11 cellular contexts compared by ENCODE assay signal in genomic region chr12:96335270-96335669, GRCh38.
DNase-seq lines count a peak whose midpoint lies in the region; ATAC-seq lines count a peak whose summit lies in the region.
"Had no signal": no experiment of that assay in that cellular context is flagged by ENCODE, and none has a peak within 500 bp of the region (broad histone marks: within the 10 kb centered on the region; RNA-seq: fewer than 3 reads in every experiment).

No MANE protein-coding gene starts in this region.

- H3K4me1 ChIP-seq in naive thymus-derived CD4-positive, alpha-beta T cell (ENCODE audit: control insufficient read depth in 2 of 2, insufficient read depth in 2 of 2, low read length in 2 of 2): peaks cover 7% of the 10 kb centered on the region in 2 donors
- H3K4me1 ChIP-seq: A549 had no signal

- no peaks in the 10 kb centered on the region for H3K27me3 Mint-ChIP-seq in activated CD4-positive, alpha-beta T cell treated with anti-CD3 and anti-CD28 coated beads, Interleukin-2, amount 10 ng/mL, durations not matched to agents 24 days and 14 days
- no peaks in the 10 kb centered on the region for H3K27me3 Mint-ChIP-seq in naive thymus-derived CD4-positive, alpha-beta T cell

- intact Hi-C loops in activated CD4-positive, alpha-beta T cell treated with anti-CD3 and anti-CD28 coated beads, Interleukin-2, amount 10 ng/mL, durations not matched to agents 24 days and 14 days (cut with micrococcal nuclease): loop anchor here (1.0 to 5.0 kb wide), 3 partner anchors 8 to 152 kb away; partner anchors contain the start of gene CFAP54
- intact Hi-C loops in naive thymus-derived CD4-positive, alpha-beta T cell (cut with micrococcal nuclease): loop anchor here (1.0 to 5.0 kb wide), 3 partner anchors 9 to 42 kb away; no protein-coding TSS in a partner anchor

- peaks cover 15% of the 10 kb centered on the region for H3K9me3 Mint-ChIP-seq in activated CD4-positive, alpha-beta T cell treated with anti-CD3 and anti-CD28 coated beads, Interleukin-2, amount 10 ng/mL, durations not matched to agents 24 days and 14 days
- peaks cover 0 to 25% (median 11%) of the 10 kb centered on the region in 11 donors for H3K9me3 Mint-ChIP-seq in naive thymus-derived CD4-positive, alpha-beta T cell

- H3K4me3 Mint-ChIP-seq in activated CD4-positive, alpha-beta T cell treated with anti-CD3 and anti-CD28 coated beads, Interleukin-2, amount 10 ng/mL, durations not matched to agents 24 days and 14 days: peak overlapping the region; percentile 51
- peak overlapping the region in 9 of 10 donors; percentile 27 to 74 (median 54) for H3K4me3 Mint-ChIP-seq in naive thymus-derived CD4-positive, alpha-beta T cell

- peaks cover 0 to 3% (median 0%) of the 10 kb centered on the region in 3 experiments for H3K9me3 ChIP-seq in naive thymus-derived CD4-positive, alpha-beta T cell (ENCODE audit: control insufficient read depth in 2 of 3, low read length in 3 of 3)

- H3K4me3 ChIP-seq in naive thymus-derived CD4-positive, alpha-beta T cell (ENCODE audit: low read length): no peak overlapping the region
- H3K4me3 ChIP-seq: A549 had no signal

- H3K27ac ChIP-seq in naive thymus-derived CD4-positive, alpha-beta T cell (ENCODE audit: low read depth, low read length): peak overlapping the region; percentile 34
- H3K27ac ChIP-seq: A549, KMS-11 had no signal

- ATAC-seq in GM21825 (IDR thresholded peaks at IDR 0.05; ENCODE audit: unreplicated experiment): peak; percentile 91
- ATAC-seq in HG03469 (IDR thresholded peaks at IDR 0.05; ENCODE audit: unreplicated experiment): peak; percentile 85
- peak; percentile 72 for ATAC-seq in naive thymus-derived CD4-positive, alpha-beta T cell
- ATAC-seq: A549 had no signal

- peaks cover 0 to 4% (median 3%) of the 10 kb centered on the region in 3 experiments for H3K36me3 ChIP-seq in naive thymus-derived CD4-positive, alpha-beta T cell (ENCODE audit: control insufficient read depth in 2 of 3, insufficient read depth in 3 of 3, low read length in 3 of 3)

- H3K36me3 Mint-ChIP-seq in activated CD4-positive, alpha-beta T cell treated with anti-CD3 and anti-CD28 coated beads, Interleukin-2, amount 10 ng/mL, durations not matched to agents 24 days and 14 days (ENCODE audit: low read depth): peaks cover 39% of the 10 kb centered on the region
- H3K36me3 Mint-ChIP-seq in naive thymus-derived CD4-positive, alpha-beta T cell: peaks cover 12 to 37% (median 23%) of the 10 kb centered on the region in 5 donors

- H3K4me1 Mint-ChIP-seq in activated CD4-positive, alpha-beta T cell treated with anti-CD3 and anti-CD28 coated beads, Interleukin-2, amount 10 ng/mL, durations not matched to agents 24 days and 14 days: peaks cover 29% of the 10 kb centered on the region
- peaks cover 21 to 69% (median 60%) of the 10 kb centered on the region in 7 donors for H3K4me1 Mint-ChIP-seq in naive thymus-derived CD4-positive, alpha-beta T cell

- POLR2A ChIA-PET in naive thymus-derived CD4-positive, alpha-beta T cell (lab: Charles Lee): interaction anchor here (1.1 to 5.6 kb wide), 5 partner anchors 9 to 65 kb away, joined by 3 to 25 read pairs (median 4); partner anchors contain the start of gene CDK17

- CTCF ChIA-PET in naive thymus-derived CD4-positive, alpha-beta T cell (lab: Charles Lee): interaction anchor here (0.6 to 4.0 kb wide), 2 partner anchors 42 to 64 kb away, joined by 3 to 14 read pairs; partner anchors contain the start of gene CDK17

- peak overlapping the region; percentile 12 for H3K27ac Mint-ChIP-seq in activated CD4-positive, alpha-beta T cell treated with anti-CD3 and anti-CD28 coated beads, Interleukin-2, amount 10 ng/mL, durations not matched to agents 24 days and 14 days
- H3K27ac Mint-ChIP-seq in naive thymus-derived CD4-positive, alpha-beta T cell: peak overlapping the region; percentile 30 to 87 (median 78)

- DNase-seq in activated CD4-positive, alpha-beta T cell treated with anti-CD3 and anti-CD28 coated beads, Interleukin-2, amount 10 ng/mL, durations not matched to agents 24 days and 14 days: no peak
- no peak for DNase-seq in activated CD4-positive, alpha-beta T cell treated with anti-CD3 and anti-CD28 coated beads for 48 hours
- peak in 6 of 9 donors; percentile 23 to 51 (median 34) for DNase-seq in naive thymus-derived CD4-positive, alpha-beta T cell
- no peak for DNase-seq in mesenteric fat pad (ENCODE audit: low spot score)
- DNase-seq in DMS53 treated with DMSO at 0.1 percent for 48 hours (lab: John Stamatoyannopoulos, UW; ENCODE audit: unreplicated experiment): no peak
- DNase-seq in ecto neural progenitor cell (ENCODE audit: low spot score): no peak
- DNase-seq: stimulated activated CD4-positive, alpha-beta T cell treated with anti-CD3 and anti-CD28 coated beads, Interleukin-15, amount 100 ng/mL, for 24 hours had no signal

- H3K27me3 ChIP-seq in naive thymus-derived CD4-positive, alpha-beta T cell (ENCODE audit: control insufficient read depth in 2 of 2, insufficient read depth in 2 of 2, low read length in 2 of 2): no peaks in the 10 kb centered on the region

Comparison
In these comparisons a context has a peak if more than half of its experiments do, and no peak if none do; other contexts are left out.
1. DNase-seq: peak in naive thymus-derived CD4-positive, alpha-beta T cell (6 of 9); none in activated CD4-positive, alpha-beta T cell treated with anti-CD3 and anti-CD28 coated beads, Interleukin-2, amount 10 ng/mL, durations not matched to agents 24 days and 14 days (single experiment), activated CD4-positive, alpha-beta T cell treated with anti-CD3 and anti-CD28 coated beads for 48 hours (single experiment), mesenteric fat pad (single experiment), DMS53 treated with DMSO at 0.1 percent for 48 hours (single experiment) and ecto neural progenitor cell (single experiment).
2. Peak in every context shown above with its lines, with median percentiles within 50 percentile points of each other: ATAC-seq.